ENCODE assay signal across 1 cellular context in the genomic region with DNA sequence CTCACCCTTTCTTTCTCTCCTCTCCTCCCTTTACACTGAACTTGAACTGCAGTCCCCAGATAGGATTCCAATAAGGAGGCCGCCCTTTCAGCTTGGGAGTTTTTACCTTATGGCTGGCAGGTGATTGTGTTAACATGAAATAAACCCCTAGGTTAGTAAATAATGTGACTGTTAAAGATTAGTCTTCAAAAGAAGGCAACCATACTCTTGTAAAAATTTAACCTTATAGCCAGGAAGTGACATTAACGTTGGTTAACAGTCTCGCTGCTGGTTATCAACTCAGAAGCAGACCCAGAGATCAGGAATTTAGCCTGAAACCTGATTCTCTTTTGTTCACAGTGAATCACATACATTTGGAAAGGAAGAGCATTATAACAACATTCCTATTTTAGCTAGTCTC.
TF ChIP-seq lines count a peak whose summit lies in the region.

No MANE protein-coding gene starts in this region.

TF ChIP-seq in GM23338, 12 proteins besides CTCF, POLR2A, EP300 and RAD21:
- TF ChIP-seq, protein P1, sequence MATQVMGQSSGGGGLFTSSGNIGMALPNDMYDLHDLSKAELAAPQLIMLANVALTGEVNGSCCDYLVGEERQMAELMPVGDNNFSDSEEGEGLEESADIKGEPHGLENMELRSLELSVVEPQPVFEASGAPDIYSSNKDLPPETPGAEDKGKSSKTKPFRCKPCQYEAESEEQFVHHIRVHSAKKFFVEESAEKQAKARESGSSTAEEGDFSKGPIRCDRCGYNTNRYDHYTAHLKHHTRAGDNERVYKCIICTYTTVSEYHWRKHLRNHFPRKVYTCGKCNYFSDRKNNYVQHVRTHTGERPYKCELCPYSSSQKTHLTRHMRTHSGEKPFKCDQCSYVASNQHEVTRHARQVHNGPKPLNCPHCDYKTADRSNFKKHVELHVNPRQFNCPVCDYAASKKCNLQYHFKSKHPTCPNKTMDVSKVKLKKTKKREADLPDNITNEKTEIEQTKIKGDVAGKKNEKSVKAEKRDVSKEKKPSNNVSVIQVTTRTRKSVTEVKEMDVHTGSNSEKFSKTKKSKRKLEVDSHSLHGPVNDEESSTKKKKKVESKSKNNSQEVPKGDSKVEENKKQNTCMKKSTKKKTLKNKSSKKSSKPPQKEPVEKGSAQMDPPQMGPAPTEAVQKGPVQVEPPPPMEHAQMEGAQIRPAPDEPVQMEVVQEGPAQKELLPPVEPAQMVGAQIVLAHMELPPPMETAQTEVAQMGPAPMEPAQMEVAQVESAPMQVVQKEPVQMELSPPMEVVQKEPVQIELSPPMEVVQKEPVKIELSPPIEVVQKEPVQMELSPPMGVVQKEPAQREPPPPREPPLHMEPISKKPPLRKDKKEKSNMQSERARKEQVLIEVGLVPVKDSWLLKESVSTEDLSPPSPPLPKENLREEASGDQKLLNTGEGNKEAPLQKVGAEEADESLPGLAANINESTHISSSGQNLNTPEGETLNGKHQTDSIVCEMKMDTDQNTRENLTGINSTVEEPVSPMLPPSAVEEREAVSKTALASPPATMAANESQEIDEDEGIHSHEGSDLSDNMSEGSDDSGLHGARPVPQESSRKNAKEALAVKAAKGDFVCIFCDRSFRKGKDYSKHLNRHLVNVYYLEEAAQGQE (IDR thresholded peaks at IDR 0.05; ENCODE audit: unreplicated experiment) = no peak
- no peak for TF ChIP-seq ZNF331 (CRISPR knock-in tag; IDR thresholded peaks at IDR 0.05; ENCODE audit: low read depth)
- TF ChIP-seq CREB1 (CRISPR knock-in tag; IDR thresholded peaks at IDR 0.05; ENCODE audit: low read depth) = no peak
- TF ChIP-seq POLR2AphosphoS5 (IDR thresholded peaks at IDR 0.05; ENCODE audit: low read depth) = no peak
- TF ChIP-seq EZH2phosphoT487 (IDR thresholded peaks at IDR 0.05; ENCODE audit: unreplicated experiment) = no peak
- TF ChIP-seq ZNF114 (CRISPR knock-in tag; IDR thresholded peaks at IDR 0.05) = no peak
- TF ChIP-seq, protein P2, sequence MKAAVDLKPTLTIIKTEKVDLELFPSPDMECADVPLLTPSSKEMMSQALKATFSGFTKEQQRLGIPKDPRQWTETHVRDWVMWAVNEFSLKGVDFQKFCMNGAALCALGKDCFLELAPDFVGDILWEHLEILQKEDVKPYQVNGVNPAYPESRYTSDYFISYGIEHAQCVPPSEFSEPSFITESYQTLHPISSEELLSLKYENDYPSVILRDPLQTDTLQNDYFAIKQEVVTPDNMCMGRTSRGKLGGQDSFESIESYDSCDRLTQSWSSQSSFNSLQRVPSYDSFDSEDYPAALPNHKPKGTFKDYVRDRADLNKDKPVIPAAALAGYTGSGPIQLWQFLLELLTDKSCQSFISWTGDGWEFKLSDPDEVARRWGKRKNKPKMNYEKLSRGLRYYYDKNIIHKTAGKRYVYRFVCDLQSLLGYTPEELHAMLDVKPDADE (IDR thresholded peaks at IDR 0.05) = no peak
- no peak for TF ChIP-seq STAT1 (IDR thresholded peaks at IDR 0.05; ENCODE audit: unreplicated experiment)
- TF ChIP-seq JUNB (IDR thresholded peaks at IDR 0.05; ENCODE audit: unreplicated experiment) = no peak
- TF ChIP-seq EZH2 (IDR thresholded peaks at IDR 0.05; ENCODE audit: low read depth, unreplicated experiment) = no peak
- TF ChIP-seq, protein P3, sequence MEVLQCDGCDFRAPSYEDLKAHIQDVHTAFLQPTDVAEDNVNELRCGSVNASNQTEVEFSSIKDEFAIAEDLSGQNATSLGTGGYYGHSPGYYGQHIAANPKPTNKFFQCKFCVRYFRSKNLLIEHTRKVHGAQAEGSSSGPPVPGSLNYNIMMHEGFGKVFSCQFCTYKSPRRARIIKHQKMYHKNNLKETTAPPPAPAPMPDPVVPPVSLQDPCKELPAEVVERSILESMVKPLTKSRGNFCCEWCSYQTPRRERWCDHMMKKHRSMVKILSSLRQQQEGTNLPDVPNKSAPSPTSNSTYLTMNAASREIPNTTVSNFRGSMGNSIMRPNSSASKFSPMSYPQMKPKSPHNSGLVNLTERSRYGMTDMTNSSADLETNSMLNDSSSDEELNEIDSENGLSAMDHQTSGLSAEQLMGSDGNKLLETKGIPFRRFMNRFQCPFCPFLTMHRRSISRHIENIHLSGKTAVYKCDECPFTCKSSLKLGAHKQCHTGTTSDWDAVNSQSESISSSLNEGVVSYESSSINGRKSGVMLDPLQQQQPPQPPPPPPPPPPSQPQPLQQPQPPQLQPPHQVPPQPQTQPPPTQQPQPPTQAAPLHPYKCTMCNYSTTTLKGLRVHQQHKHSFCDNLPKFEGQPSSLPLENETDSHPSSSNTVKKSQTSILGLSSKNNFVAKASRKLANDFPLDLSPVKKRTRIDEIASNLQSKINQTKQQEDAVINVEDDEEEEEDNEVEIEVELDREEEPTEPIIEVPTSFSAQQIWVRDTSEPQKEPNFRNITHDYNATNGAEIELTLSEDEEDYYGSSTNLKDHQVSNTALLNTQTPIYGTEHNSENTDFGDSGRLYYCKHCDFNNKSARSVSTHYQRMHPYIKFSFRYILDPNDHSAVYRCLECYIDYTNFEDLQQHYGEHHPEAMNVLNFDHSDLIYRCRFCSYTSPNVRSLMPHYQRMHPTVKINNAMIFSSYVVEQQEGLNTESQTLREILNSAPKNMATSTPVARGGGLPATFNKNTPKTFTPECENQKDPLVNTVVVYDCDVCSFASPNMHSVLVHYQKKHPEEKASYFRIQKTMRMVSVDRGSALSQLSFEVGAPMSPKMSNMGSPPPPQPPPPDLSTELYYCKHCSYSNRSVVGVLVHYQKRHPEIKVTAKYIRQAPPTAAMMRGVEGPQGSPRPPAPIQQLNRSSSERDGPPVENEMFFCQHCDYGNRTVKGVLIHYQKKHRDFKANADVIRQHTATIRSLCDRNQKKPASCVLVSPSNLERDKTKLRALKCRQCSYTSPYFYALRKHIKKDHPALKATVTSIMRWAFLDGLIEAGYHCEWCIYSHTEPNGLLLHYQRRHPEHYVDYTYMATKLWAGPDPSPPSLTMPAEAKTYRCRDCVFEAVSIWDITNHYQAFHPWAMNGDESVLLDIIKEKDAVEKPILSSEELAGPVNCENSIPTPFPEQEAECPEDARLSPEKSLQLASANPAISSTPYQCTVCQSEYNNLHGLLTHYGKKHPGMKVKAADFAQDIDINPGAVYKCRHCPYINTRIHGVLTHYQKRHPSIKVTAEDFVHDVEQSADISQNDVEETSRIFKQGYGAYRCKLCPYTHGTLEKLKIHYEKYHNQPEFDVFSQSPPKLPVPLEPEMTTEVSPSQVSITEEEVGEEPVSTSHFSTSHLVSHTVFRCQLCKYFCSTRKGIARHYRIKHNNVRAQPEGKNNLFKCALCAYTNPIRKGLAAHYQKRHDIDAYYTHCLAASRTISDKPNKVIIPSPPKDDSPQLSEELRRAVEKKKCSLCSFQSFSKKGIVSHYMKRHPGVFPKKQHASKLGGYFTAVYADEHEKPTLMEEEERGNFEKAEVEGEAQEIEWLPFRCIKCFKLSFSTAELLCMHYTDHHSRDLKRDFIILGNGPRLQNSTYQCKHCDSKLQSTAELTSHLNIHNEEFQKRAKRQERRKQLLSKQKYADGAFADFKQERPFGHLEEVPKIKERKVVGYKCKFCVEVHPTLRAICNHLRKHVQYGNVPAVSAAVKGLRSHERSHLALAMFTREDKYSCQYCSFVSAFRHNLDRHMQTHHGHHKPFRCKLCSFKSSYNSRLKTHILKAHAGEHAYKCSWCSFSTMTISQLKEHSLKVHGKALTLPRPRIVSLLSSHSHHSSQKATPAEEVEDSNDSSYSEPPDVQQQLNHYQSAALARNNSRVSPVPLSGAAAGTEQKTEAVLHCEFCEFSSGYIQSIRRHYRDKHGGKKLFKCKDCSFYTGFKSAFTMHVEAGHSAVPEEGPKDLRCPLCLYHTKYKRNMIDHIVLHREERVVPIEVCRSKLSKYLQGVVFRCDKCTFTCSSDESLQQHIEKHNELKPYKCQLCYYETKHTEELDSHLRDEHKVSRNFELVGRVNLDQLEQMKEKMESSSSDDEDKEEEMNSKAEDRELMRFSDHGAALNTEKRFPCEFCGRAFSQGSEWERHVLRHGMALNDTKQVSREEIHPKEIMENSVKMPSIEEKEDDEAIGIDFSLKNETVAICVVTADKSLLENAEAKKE (CRISPR knock-in tag; IDR thresholded peaks at IDR 0.05) = no peak
- TF ChIP-seq NANOG (IDR thresholded peaks at IDR 0.05; ENCODE audit: borderline replicate concordance) = no peak
TF ChIP-seq in GM23338: peak in this region for 0.
